In genomic region chr7:105209870-105210269, GRCh38 we compare ENCODE assay signal across 15 cellular contexts.
DNase-seq lines count a peak whose midpoint lies in the region; ATAC-seq and TF ChIP-seq lines count a peak whose summit lies in the region.
"Had no signal": no experiment of that assay in that cellular context is flagged by ENCODE, and none has a peak within 500 bp of the region (broad histone marks: within the 10 kb centered on the region; RNA-seq: fewer than 3 reads in every experiment).

No MANE protein-coding gene starts in this region.

- no peaks in the 10 kb centered on the region for H3K27me3 Mint-ChIP-seq in activated CD4-positive, alpha-beta T cell treated with anti-CD3 and anti-CD28 coated beads, Interleukin-2, amount 10 ng/mL, durations not matched to agents 7 days and 5 days
- H3K27me3 Mint-ChIP-seq in progenitor cell of endocrine pancreas: no peaks in the 10 kb centered on the region
- H3K27me3 Mint-ChIP-seq: stimulated activated naive CD8-positive, alpha-beta T cell treated with anti-CD3 and anti-CD28 coated beads, Interleukin-15, amount 100 ng/mL, for 72 hours had no signal

- POLR2A ChIA-PET in activated CD4-positive, alpha-beta T cell treated with anti-CD3 and anti-CD28 coated beads, Interleukin-2, amount 10 ng/mL, durations not matched to agents 7 days and 5 days (lab: Charles Lee): no interaction called here

- H3K4me2 ChIP-seq in skeletal muscle satellite cell (ENCODE audit: low read length): peak overlapping the region; percentile 3

- peaks cover 69% of the 10 kb centered on the region for H3K4me1 Mint-ChIP-seq in activated CD4-positive, alpha-beta T cell treated with anti-CD3 and anti-CD28 coated beads, Interleukin-2, amount 10 ng/mL, durations not matched to agents 7 days and 5 days
- H3K4me1 Mint-ChIP-seq in progenitor cell of endocrine pancreas (ENCODE audit: low read depth): peaks cover 15% of the 10 kb centered on the region

- CTCF ChIA-PET in activated CD4-positive, alpha-beta T cell treated with anti-CD3 and anti-CD28 coated beads, Interleukin-2, amount 10 ng/mL, durations not matched to agents 7 days and 5 days (lab: Charles Lee): interaction anchor here (1.4 to 1.6 kb wide), 2 partner anchors 11 to 31 kb away, joined by 4 to 8 read pairs; no protein-coding TSS in a partner anchor

- no peaks in the 10 kb centered on the region for H3K27me3 ChIP-seq in skeletal muscle satellite cell (ENCODE audit: control insufficient read depth, insufficient read depth, low read length)
- H3K27me3 ChIP-seq: vagina had no signal

- no peak overlapping the region for H3K4me3 ChIP-seq in skeletal muscle satellite cell (ENCODE audit: low read length)
- H3K4me3 ChIP-seq: vagina had no signal

- H3K36me3 Mint-ChIP-seq in activated CD4-positive, alpha-beta T cell treated with anti-CD3 and anti-CD28 coated beads, Interleukin-2, amount 10 ng/mL, durations not matched to agents 7 days and 5 days (ENCODE audit: low read depth): peaks cover 9% of the 10 kb centered on the region
- peaks cover 2% of the 10 kb centered on the region for H3K36me3 Mint-ChIP-seq in progenitor cell of endocrine pancreas (ENCODE audit: insufficient read depth)

- peak overlapping the region; percentile 38 for H3K27ac Mint-ChIP-seq in activated CD4-positive, alpha-beta T cell treated with anti-CD3 and anti-CD28 coated beads, Interleukin-2, amount 10 ng/mL, durations not matched to agents 7 days and 5 days
- no peak overlapping the region for H3K27ac Mint-ChIP-seq in progenitor cell of endocrine pancreas

- ATAC-seq in HG03196 (IDR thresholded peaks at IDR 0.05; ENCODE audit: unreplicated experiment): no peak
- ATAC-seq: stimulated activated naive CD8-positive, alpha-beta T cell treated with anti-CD3 and anti-CD28 coated beads, Interleukin-15, amount 100 ng/mL, for 72 hours had no signal

- no peaks in the 10 kb centered on the region for H3K36me3 ChIP-seq in skeletal muscle satellite cell (ENCODE audit: insufficient read depth, low read length)
- H3K36me3 ChIP-seq: vagina had no signal

- TF ChIP-seq CTCF in progenitor cell of endocrine pancreas (IDR thresholded peaks at IDR 0.05; ENCODE audit: unreplicated experiment): no peak

- H3K4me3 Mint-ChIP-seq in activated CD4-positive, alpha-beta T cell treated with anti-CD3 and anti-CD28 coated beads, Interleukin-2, amount 10 ng/mL, durations not matched to agents 7 days and 5 days: no peak overlapping the region
- H3K4me3 Mint-ChIP-seq in progenitor cell of endocrine pancreas (ENCODE audit: low read depth): no peak overlapping the region

- no peaks in the 10 kb centered on the region for H3K9me3 ChIP-seq in skeletal muscle satellite cell (replicated peaks; ENCODE audit: low read length)
- H3K9me3 ChIP-seq: vagina had no signal

- peak; percentile 48 for DNase-seq in activated CD4-positive, alpha-beta T cell treated with anti-CD3 and anti-CD28 coated beads, Interleukin-2, amount 10 ng/mL, durations not matched to agents 7 days and 5 days
- no peak for DNase-seq in activated CD4-positive, alpha-beta T cell treated with anti-CD3 and anti-CD28 coated beads, Interleukin-2, amount 50 U/mL, for 4 hours
- DNase-seq in SK-N-DZ (ENCODE audit: low spot score) (peak; percentile 4), fibroblast of peridontal ligament (ENCODE audit: extremely low read depth) (peak; percentile 41), mesenteric fat pad (ENCODE audit: low spot score) (no peak), progenitor cell of endocrine pancreas (ENCODE audit: low spot score, unreplicated experiment) (no peak)
- DNase-seq: activated T-cell treated with anti-CD3 and anti-CD28 coated beads, Interleukin-2, amount 50 U/mL, for 48 hours; COR-L47; foreskin fibroblast; NCI-H1694 treated with DMSO at 0.1 percent for 48 hours; NCI-H524 treated with DMSO at 0.1 percent for 48 hours; stimulated activated naive CD8-positive, alpha-beta T cell treated with anti-CD3 and anti-CD28 coated beads, Interleukin-15, amount 100 ng/mL, for 72 hours had no signal

- H3K9me3 Mint-ChIP-seq in activated CD4-positive, alpha-beta T cell treated with anti-CD3 and anti-CD28 coated beads, Interleukin-2, amount 10 ng/mL, durations not matched to agents 7 days and 5 days: peaks cover 4% of the 10 kb centered on the region
- no peaks in the 10 kb centered on the region for H3K9me3 Mint-ChIP-seq in progenitor cell of endocrine pancreas (ENCODE audit: low read depth)

- no peak overlapping the region for H3K9ac ChIP-seq in skeletal muscle satellite cell (ENCODE audit: low read depth, low read length)

- H3K4me1 ChIP-seq in skeletal muscle satellite cell (ENCODE audit: control insufficient read depth, insufficient read depth, low read length): peaks cover 7% of the 10 kb centered on the region

Comparison
In these comparisons a context has a peak if more than half of its experiments do, and no peak if none do; other contexts are left out.
1. DNase-seq: peak in activated CD4-positive, alpha-beta T cell treated with anti-CD3 and anti-CD28 coated beads, Interleukin-2, amount 10 ng/mL, durations not matched to agents 7 days and 5 days (single experiment), SK-N-DZ (single experiment) and fibroblast of peridontal ligament (single experiment); none in activated CD4-positive, alpha-beta T cell treated with anti-CD3 and anti-CD28 coated beads, Interleukin-2, amount 50 U/mL, for 4 hours (0 of 2), mesenteric fat pad (single experiment) and progenitor cell of endocrine pancreas (single experiment).